1 cellular context compared by ENCODE assay signal in the genomic region with DNA sequence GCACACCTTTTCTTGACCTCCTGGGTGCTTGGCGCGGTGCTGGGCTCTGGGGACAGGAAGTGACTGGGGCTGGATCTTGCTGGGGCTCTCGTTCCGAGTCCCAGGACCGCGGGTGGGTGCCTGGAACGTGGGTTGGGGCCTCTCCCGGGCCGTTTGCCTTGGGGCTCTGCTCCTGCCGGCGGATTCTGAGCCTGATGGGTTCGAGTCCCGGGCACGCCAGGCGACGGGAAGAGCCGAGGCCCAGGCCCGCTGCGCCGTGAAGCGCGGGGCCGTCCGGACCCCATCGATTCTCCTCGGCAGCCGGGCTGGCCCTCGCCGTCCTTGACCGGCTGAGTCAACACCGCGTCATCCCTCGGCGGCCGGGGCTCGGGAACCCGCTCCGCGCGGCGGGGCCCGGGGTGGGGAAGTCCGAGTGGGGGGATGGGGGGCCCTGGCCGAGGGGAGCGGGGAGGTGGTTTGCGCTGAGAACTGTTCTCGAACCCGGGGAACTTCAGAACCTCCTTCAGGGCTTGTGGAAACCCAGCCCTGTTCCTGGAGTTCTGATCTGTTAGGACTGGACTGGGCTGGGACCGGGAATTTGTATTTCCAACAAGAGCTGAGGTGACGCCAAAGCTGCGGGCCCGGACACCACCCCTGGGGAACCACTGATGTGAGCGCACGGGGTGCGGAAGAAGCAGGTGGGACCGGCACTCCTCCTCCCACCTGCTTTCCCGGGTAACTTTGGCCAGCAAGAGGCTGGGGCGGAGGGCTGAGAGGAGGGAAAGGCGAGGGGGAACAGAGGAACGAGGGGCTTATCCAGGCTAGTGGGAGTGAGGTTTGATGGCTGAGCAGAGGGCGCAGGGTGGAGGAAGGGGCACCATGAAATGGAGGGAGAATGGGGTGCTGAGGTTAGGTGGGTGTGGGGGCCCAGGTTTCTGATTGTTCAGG.
A peak's percentile ranks its signal among the peaks of the same experiment; 100 is the strongest.
TF ChIP-seq lines count a peak whose summit lies in the region.

No MANE protein-coding gene starts in this region.

TF ChIP-seq in A549, 52 proteins besides CTCF, POLR2A, EP300 and RAD21 (continued from another document):
- TF ChIP-seq, protein P1, sequence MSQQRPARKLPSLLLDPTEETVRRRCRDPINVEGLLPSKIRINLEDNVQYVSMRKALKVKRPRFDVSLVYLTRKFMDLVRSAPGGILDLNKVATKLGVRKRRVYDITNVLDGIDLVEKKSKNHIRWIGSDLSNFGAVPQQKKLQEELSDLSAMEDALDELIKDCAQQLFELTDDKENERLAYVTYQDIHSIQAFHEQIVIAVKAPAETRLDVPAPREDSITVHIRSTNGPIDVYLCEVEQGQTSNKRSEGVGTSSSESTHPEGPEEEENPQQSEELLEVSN (IDR thresholded peaks at IDR 0.05; ENCODE audit: borderline replicate concordance, low read depth) = no peak
- peak in 1 of 2 experiments; percentile 27; a peak in 1 of 5 replicates for TF ChIP-seq JUN (IDR thresholded peaks at IDR 0.05)
